ENCODE assay signal across 16 cellular contexts in genomic region chr22:49776053-49776511, GRCh38. TPM values are rescaled to one million over a fixed set of nuclear protein-coding genes. Genes with fewer than 3 reads are reported as not detected.
DNase-seq lines count a peak whose midpoint lies in the region; ATAC-seq lines count a peak whose summit lies in the region.
"Had no signal": no experiment of that assay in that cellular context is flagged by ENCODE, and none has a peak within 500 bp of the region (broad histone marks: within the 10 kb centered on the region; RNA-seq: fewer than 3 reads in every experiment).

No MANE protein-coding gene starts in this region.

- H3K9me3 Mint-ChIP-seq in stimulated activated naive CD8-positive, alpha-beta T cell treated with anti-CD3 and anti-CD28 coated beads, Interleukin-15, amount 100 ng/mL, for 72 hours = no peaks in the 10 kb centered on the region
- H3K9me3 Mint-ChIP-seq in effector memory CD8-positive, alpha-beta T cell = no peaks in the 10 kb centered on the region
- H3K9me3 Mint-ChIP-seq in activated CD4-positive, alpha-beta memory T cell treated with anti-CD3 and anti-CD28 coated beads for 36 hours = no peaks in the 10 kb centered on the region
- no peaks in the 10 kb centered on the region for H3K9me3 Mint-ChIP-seq in activated T-cell treated with anti-CD3 and anti-CD28 coated beads, Interleukin-2, amount 50 U/mL, for 24 hours
- H3K9me3 Mint-ChIP-seq: CD8-positive, alpha-beta memory T cell; HFFc6 had no signal

- POLR2A ChIA-PET in activated CD4-positive, alpha-beta memory T cell treated with anti-CD3 and anti-CD28 coated beads for 36 hours (lab: Charles Lee) = interaction anchor here (0.6 kb wide), 1 partner anchor 20 kb away, joined by 3 read pairs; no protein-coding TSS in a partner anchor

- H3K27ac Mint-ChIP-seq in stimulated activated naive CD8-positive, alpha-beta T cell treated with anti-CD3 and anti-CD28 coated beads, Interleukin-15, amount 100 ng/mL, for 72 hours = peak overlapping the region in 1 of 2 donors; percentile 65
- H3K27ac Mint-ChIP-seq in T-helper 17 cell = peak overlapping the region; percentile 83
- H3K27ac Mint-ChIP-seq in effector memory CD8-positive, alpha-beta T cell = peak overlapping the region; percentile 46 to 70
- no peak overlapping the region for H3K27ac Mint-ChIP-seq in activated CD4-positive, alpha-beta memory T cell treated with anti-CD3 and anti-CD28 coated beads for 36 hours
- H3K27ac Mint-ChIP-seq in activated T-cell treated with anti-CD3 and anti-CD28 coated beads, Interleukin-2, amount 50 U/mL, for 24 hours = no peak overlapping the region
- H3K27ac Mint-ChIP-seq: B cell; CD8-positive, alpha-beta memory T cell; HFFc6 had no signal

- peaks cover 26% of the 10 kb centered on the region for H3K4me1 Mint-ChIP-seq in stimulated activated naive CD8-positive, alpha-beta T cell treated with anti-CD3 and anti-CD28 coated beads, Interleukin-15, amount 100 ng/mL, for 72 hours
- peaks cover 4% of the 10 kb centered on the region for H3K4me1 Mint-ChIP-seq in T-helper 17 cell
- H3K4me1 Mint-ChIP-seq in effector memory CD8-positive, alpha-beta T cell (ENCODE audit: low read depth in 2 of 2) = peaks cover 2 to 5% of the 10 kb centered on the region in 2 donors
- peaks cover 4% of the 10 kb centered on the region for H3K4me1 Mint-ChIP-seq in activated CD4-positive, alpha-beta memory T cell treated with anti-CD3 and anti-CD28 coated beads for 36 hours (ENCODE audit: low read depth)
- peaks cover 15% of the 10 kb centered on the region for H3K4me1 Mint-ChIP-seq in activated T-cell treated with anti-CD3 and anti-CD28 coated beads, Interleukin-2, amount 50 U/mL, for 24 hours (ENCODE audit: low read depth)

- H3K36me3 Mint-ChIP-seq in T-helper 17 cell (ENCODE audit: low read depth) = peaks cover 2% of the 10 kb centered on the region
- peaks cover 84% of the 10 kb centered on the region for H3K36me3 Mint-ChIP-seq in effector memory CD8-positive, alpha-beta T cell (ENCODE audit: insufficient read depth)
- H3K36me3 Mint-ChIP-seq in activated CD4-positive, alpha-beta memory T cell treated with anti-CD3 and anti-CD28 coated beads for 36 hours = peaks cover 13% of the 10 kb centered on the region
- H3K36me3 Mint-ChIP-seq in activated T-cell treated with anti-CD3 and anti-CD28 coated beads, Interleukin-2, amount 50 U/mL, for 24 hours (ENCODE audit: low read depth) = peaks cover 65% of the 10 kb centered on the region

- H3K4me3 Mint-ChIP-seq in stimulated activated naive CD8-positive, alpha-beta T cell treated with anti-CD3 and anti-CD28 coated beads, Interleukin-15, amount 100 ng/mL, for 72 hours = no peak overlapping the region
- no peak overlapping the region for H3K4me3 Mint-ChIP-seq in T-helper 17 cell
- H3K4me3 Mint-ChIP-seq in effector memory CD8-positive, alpha-beta T cell = no peak overlapping the region
- no peak overlapping the region for H3K4me3 Mint-ChIP-seq in activated CD4-positive, alpha-beta memory T cell treated with anti-CD3 and anti-CD28 coated beads for 36 hours
- H3K4me3 Mint-ChIP-seq in activated T-cell treated with anti-CD3 and anti-CD28 coated beads, Interleukin-2, amount 50 U/mL, for 24 hours = no peak overlapping the region
- H3K4me3 Mint-ChIP-seq: B cell; CD8-positive, alpha-beta memory T cell; HFFc6 had no signal

- DNase-seq in stimulated activated naive CD8-positive, alpha-beta T cell treated with anti-CD3 and anti-CD28 coated beads, Interleukin-15, amount 100 ng/mL, for 72 hours = no peak
- DNase-seq in stimulated activated naive CD8-positive, alpha-beta T cell treated with anti-CD3 and anti-CD28 coated beads, Interleukin-15, Interleukin-2, amounts not matched to agents 100 U/mL and 50 U/mL, for 24 hours = no peak
- no peak for DNase-seq in T-helper 17 cell
- DNase-seq in effector memory CD8-positive, alpha-beta T cell = no peak
- no peak for DNase-seq in activated CD4-positive, alpha-beta memory T cell treated with anti-CD3 and anti-CD28 coated beads for 36 hours
- DNase-seq in activated T-cell treated with anti-CD3 and anti-CD28 coated beads, Interleukin-2, amount 50 U/mL, for 24 hours = no peak
- DNase-seq: ACHN; Caco-2; CD8-positive, alpha-beta memory T cell; DMS53; GF-D8; HFFc6 had no signal

- peak; percentile 7 for ATAC-seq in stimulated activated naive CD8-positive, alpha-beta T cell treated with anti-CD3 and anti-CD28 coated beads, Interleukin-15, amount 100 ng/mL, for 72 hours
- ATAC-seq in stimulated activated naive CD8-positive, alpha-beta T cell treated with anti-CD3 and anti-CD28 coated beads, Interleukin-15, Interleukin-2, amounts not matched to agents 100 U/mL and 50 U/mL, for 24 hours = no peak
- ATAC-seq in T-helper 17 cell (no peak), esophagus mucosa (no peak), HG02759 (IDR thresholded peaks at IDR 0.05; ENCODE audit: unreplicated experiment) (no peak)
- no peak for ATAC-seq in effector memory CD8-positive, alpha-beta T cell (replicated peaks)

- CTCF ChIA-PET in activated CD4-positive, alpha-beta memory T cell treated with anti-CD3 and anti-CD28 coated beads for 36 hours (lab: Charles Lee) = interaction anchor here (1.3 kb wide), 1 partner anchor 11 kb away, joined by 6 read pairs; no protein-coding TSS in a partner anchor

- no peaks in the 10 kb centered on the region for H3K27me3 Mint-ChIP-seq in stimulated activated naive CD8-positive, alpha-beta T cell treated with anti-CD3 and anti-CD28 coated beads, Interleukin-15, amount 100 ng/mL, for 72 hours
- no peaks in the 10 kb centered on the region for H3K27me3 Mint-ChIP-seq in T-helper 17 cell
- H3K27me3 Mint-ChIP-seq in effector memory CD8-positive, alpha-beta T cell = no peaks in the 10 kb centered on the region
- no peaks in the 10 kb centered on the region for H3K27me3 Mint-ChIP-seq in activated CD4-positive, alpha-beta memory T cell treated with anti-CD3 and anti-CD28 coated beads for 36 hours
- H3K27me3 Mint-ChIP-seq in activated T-cell treated with anti-CD3 and anti-CD28 coated beads, Interleukin-2, amount 50 U/mL, for 24 hours = no peaks in the 10 kb centered on the region
- H3K27me3 Mint-ChIP-seq: B cell; CD8-positive, alpha-beta memory T cell had no signal

- intact Hi-C loops in activated CD4-positive, alpha-beta memory T cell treated with anti-CD3 and anti-CD28 coated beads for 36 hours (cut with micrococcal nuclease) = no loop called here

- no peaks in the 10 kb centered on the region for H3K9me3 ChIP-seq in T-helper 17 cell (ENCODE audit: control insufficient read depth, low read length, poor library complexity, severe bottlenecking)
- H3K9me3 ChIP-seq: Caco-2, HAP-1 had no signal

RNA-seq across cellular contexts. Expression of gene BRD1, which starts 51.6 kb away (rescaled TPM):
- total RNA-seq in T-helper 17 cell (100 to 1,000 TPM; 127 to 153 TPM), esophagus mucosa (23.8 TPM)
- 10 to 100 TPM; 27.5 to 30.2 TPM for total RNA-seq in activated CD4-positive, alpha-beta memory T cell treated with anti-CD3 and anti-CD28 coated beads for 36 hours

Comparison
In these comparisons a context has a peak if more than half of its experiments do, and no peak if none do; other contexts are left out.
1. H3K27ac Mint-ChIP-seq: peak in T-helper 17 cell (single experiment) and effector memory CD8-positive, alpha-beta T cell (2 of 2); none in activated CD4-positive, alpha-beta memory T cell treated with anti-CD3 and anti-CD28 coated beads for 36 hours (single experiment) and activated T-cell treated with anti-CD3 and anti-CD28 coated beads, Interleukin-2, amount 50 U/mL, for 24 hours (single experiment).